15 cellular contexts compared by ENCODE assay signal in the genomic region with DNA sequence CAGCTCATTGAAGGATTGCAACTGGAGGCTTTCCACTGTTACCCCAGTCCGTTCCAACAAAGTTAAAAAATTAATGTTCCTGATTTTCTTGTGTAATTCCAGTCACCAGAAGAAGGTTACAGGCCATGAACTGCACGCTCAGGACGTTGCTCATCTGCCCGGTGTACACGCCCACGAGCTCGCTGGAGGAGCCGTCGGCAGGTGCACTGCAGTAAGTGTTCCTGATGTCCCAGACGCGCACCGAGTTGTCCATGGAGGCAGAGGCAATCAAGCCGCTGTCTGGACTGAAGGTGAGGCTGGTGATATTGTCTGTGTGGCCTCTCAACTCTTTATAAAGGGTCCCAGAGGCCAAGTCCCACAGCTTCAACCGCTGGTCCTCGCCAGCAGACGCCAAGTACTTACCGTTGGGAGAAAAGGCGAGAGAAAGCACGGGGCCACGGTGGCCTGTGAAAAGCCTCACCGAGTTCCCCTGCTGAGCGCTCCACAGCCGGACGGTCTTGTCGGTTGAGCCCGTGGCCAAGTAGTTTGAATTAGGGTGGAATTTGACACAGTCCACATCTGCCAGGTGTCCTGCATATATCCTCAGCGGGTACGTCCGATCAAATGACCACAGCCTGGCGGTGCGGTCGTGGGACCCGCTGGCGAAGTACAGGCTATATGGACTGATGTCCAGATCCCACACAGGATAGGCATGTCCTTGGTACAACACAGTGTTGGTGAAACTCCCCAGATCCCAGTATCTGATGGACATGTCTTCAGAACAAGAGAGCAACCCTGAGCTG. TPM values are rescaled to one million over a fixed set of nuclear protein-coding genes. Genes with fewer than 3 reads are reported as not detected.
DNase-seq lines count a peak whose midpoint lies in the region; ATAC-seq and TF ChIP-seq lines count a peak whose summit lies in the region.
"Had no signal": no experiment of that assay in that cellular context is flagged by ENCODE, and none has a peak within 500 bp of the region (broad histone marks: within the 10 kb centered on the region; RNA-seq: fewer than 3 reads in every experiment).

No MANE protein-coding gene starts in this region.

- H3K27me3 Mint-ChIP-seq in osteocyte (ENCODE audit: unreplicated experiment) = no peaks in the 10 kb centered on the region
- H3K27me3 Mint-ChIP-seq in type B pancreatic cell = no peaks in the 10 kb centered on the region
- H3K27me3 Mint-ChIP-seq: CD4-positive, CD25-positive, alpha-beta regulatory T cell; CD8-positive, alpha-beta memory T cell had no signal

- WGBS in IMR-90 (ENCODE audit: extremely low coverage in 2 of 2, insufficient read length in 1 of 2), 2 experiments = 93% methylated on average over 27 of the region's 34 CpGs; no CpG with 5 or more reads in 1 of the 2 experiments

- peaks cover 26 to 40% of the 10 kb centered on the region in 2 experiments for H3K79me1 ChIP-seq in IMR-90 (ENCODE audit: low read depth in 1 of 2, low read length in 2 of 2)

- H2BK120ac ChIP-seq in IMR-90 (ENCODE audit: low read depth, low read length) = no peak overlapping the region

- POLR2A ChIA-PET in IMR-90 (lab: Charles Lee; ENCODE audit: unreplicated experiment) = no interaction called here

- H3K4me1 ChIP-seq in IMR-90 (ENCODE audit: control insufficient read depth, insufficient read depth, low read length) = peaks cover 10% of the 10 kb centered on the region
- H3K4me1 ChIP-seq in ascending aorta = peaks cover 18 to 31% of the 10 kb centered on the region in 2 donors
- peaks cover 0 to 73% (median 30%) of the 10 kb centered on the region in 4 donors for H3K4me1 ChIP-seq in tibial artery
- H3K4me1 ChIP-seq in vagina = peaks cover 21% of the 10 kb centered on the region
- H3K4me1 ChIP-seq: BE2C had no signal

- no peak overlapping the region for H3K27ac Mint-ChIP-seq in osteocyte (ENCODE audit: unreplicated experiment)
- H3K27ac Mint-ChIP-seq in type B pancreatic cell = no peak overlapping the region

- dilution Hi-C loops in IMR-90 (cut with HindIII; ENCODE audit: low sequenced_read_pairs, unreplicated experiment) = no loop called here

- no peak overlapping the region for H3K23ac ChIP-seq in IMR-90 (ENCODE audit: low read depth, low read length)

- TF ChIP-seq RAD21 in IMR-90 (IDR thresholded peaks at IDR 0.05; ENCODE audit: low read length) = no peak

- H3K18ac ChIP-seq in IMR-90 (ENCODE audit: low read depth, low read length) = no peak overlapping the region

- H4K91ac ChIP-seq in IMR-90 (ENCODE audit: insufficient read depth, low read depth, low read length) = no peak overlapping the region

- H2AK9ac ChIP-seq in IMR-90 (replicated peaks; ENCODE audit: low read depth, low read length, poor library complexity) = peak overlapping the region; percentile 51

- H3K9me3 ChIP-seq in IMR-90 (ENCODE audit: control insufficient read depth, insufficient read depth, low read length) = no peaks in the 10 kb centered on the region
- no peaks in the 10 kb centered on the region for H3K9me3 ChIP-seq in ascending aorta
- H3K9me3 ChIP-seq in tibial artery = no peaks in the 10 kb centered on the region
- no peaks in the 10 kb centered on the region for H3K9me3 ChIP-seq in vagina
- H3K9me3 ChIP-seq: BE2C had no signal

- H3K36me3 Mint-ChIP-seq in osteocyte (ENCODE audit: unreplicated experiment) (peaks cover 27% of the 10 kb centered on the region), type B pancreatic cell (peaks cover 14% of the 10 kb centered on the region)

- H2BK20ac ChIP-seq in IMR-90 (ENCODE audit: low read depth, low read length) = no peak overlapping the region

- ATAC-seq in IMR-90 (ENCODE audit: low read depth) = no peak
- ATAC-seq: HepG2 had no signal

- no TSS peak for BruUV-seq in IMR-90 (replicated peaks; lab: Mats Ljungman, UMichigan)

- no peak overlapping the region for H2AK5ac ChIP-seq in IMR-90 (ENCODE audit: low read depth, low read length)

- intact Hi-C loops in IMR-90 (cut with micrococcal nuclease) (no loop called here), ascending aorta (cut with DNase I) (no loop called here), tibial artery (cut with DNase I; ENCODE audit: low total_unique reads) (loop anchor here (5.0 kb wide), 1 partner anchor 32 kb away; no protein-coding TSS in a partner anchor), vagina (cut with DNase I) (no loop called here)

- H3K9me1 ChIP-seq in IMR-90 (ENCODE audit: insufficient read depth, low read length) = peaks cover 11% of the 10 kb centered on the region

- H4K8ac ChIP-seq in IMR-90 (ENCODE audit: low read depth in 2 of 2, low read length in 2 of 2) = no peak overlapping the region

- H2BK5ac ChIP-seq in IMR-90 (ENCODE audit: low read depth, low read length, poor library complexity, severe bottlenecking) = no peak overlapping the region

- H3K36me3 ChIP-seq in IMR-90 (ENCODE audit: control insufficient read depth, insufficient read depth, low read length) (peaks cover 15% of the 10 kb centered on the region), ascending aorta (peaks cover 13 to 20% of the 10 kb centered on the region in 2 donors), tibial artery (peaks cover 22 to 30% (median 25%) of the 10 kb centered on the region in 3 donors), vagina (peaks cover 5 to 27% of the 10 kb centered on the region in 2 donors)

- no peak overlapping the region for H3K9ac ChIP-seq in IMR-90 (ENCODE audit: low read depth, low read length)

- no peak overlapping the region for H3K4me3 Mint-ChIP-seq in osteocyte (ENCODE audit: unreplicated experiment)
- H3K4me3 Mint-ChIP-seq in type B pancreatic cell = no peak overlapping the region
- H3K4me3 Mint-ChIP-seq: CD4-positive, CD25-positive, alpha-beta regulatory T cell; CD8-positive, alpha-beta memory T cell; H9 had no signal

- in situ Hi-C loops in IMR-90 (cut with MboI; ENCODE audit: low sequenced_read_pairs) = no loop called here

- H2AFZ ChIP-seq in IMR-90 (replicated peaks; ENCODE audit: low read length, poor library complexity) = no peak overlapping the region

- no peak overlapping the region for H3K4me2 ChIP-seq in IMR-90 (ENCODE audit: low read depth, low read length)

- H3K4me3 ChIP-seq in IMR-90 (ENCODE audit: insufficient read depth, low read depth, low read length) = no peak overlapping the region
- H3K4me3 ChIP-seq in ascending aorta = no peak overlapping the region
- H3K4me3 ChIP-seq in tibial artery = no peak overlapping the region
- H3K4me3 ChIP-seq in vagina = no peak overlapping the region

- H3K27ac ChIP-seq in IMR-90 (ENCODE audit: insufficient read depth, low read length) = no peak overlapping the region
- H3K27ac ChIP-seq in ascending aorta = peak overlapping the region; percentile 92 to 94
- H3K27ac ChIP-seq in tibial artery = peak overlapping the region; percentile 85 to 91
- no peak overlapping the region for H3K27ac ChIP-seq in vagina

- CTCF ChIA-PET in IMR-90 (lab: Yijun Ruan, JAX) = no interaction called here

- no peak overlapping the region for H3K56ac ChIP-seq in IMR-90 (ENCODE audit: extremely low read depth, insufficient read depth, low read length)

- H3K14ac ChIP-seq in IMR-90 (replicated peaks; ENCODE audit: low read depth, low read length) = no peak overlapping the region

- no peak overlapping the region for H2BK15ac ChIP-seq in IMR-90 (ENCODE audit: low read depth, low read length)

- H3K4me1 Mint-ChIP-seq in osteocyte (ENCODE audit: unreplicated experiment) = peaks cover 27% of the 10 kb centered on the region
- H3K4me1 Mint-ChIP-seq in type B pancreatic cell (ENCODE audit: unreplicated experiment) = no peaks in the 10 kb centered on the region
- H3K4me1 Mint-ChIP-seq: H9 had no signal

- no peak overlapping the region for H4K5ac ChIP-seq in IMR-90 (ENCODE audit: low read depth, low read length)

- TF ChIP-seq POLR2A in IMR-90 (IDR thresholded peaks at IDR 0.05; ENCODE audit: low read depth, low read length) = no peak
- TF ChIP-seq POLR2A in vagina (IDR thresholded peaks at IDR 0.05) = no peak

- DNase-seq in IMR-90 = no peak
- DNase-seq in ascending aorta (ENCODE audit: low spot score in 2 of 2) = no peak
- DNase-seq in osteocyte (ENCODE audit: extremely low spot score, unreplicated experiment) = peak; percentile 83
- no peak for DNase-seq in tibial artery
- DNase-seq in type B pancreatic cell (ENCODE audit: extremely low spot score, unreplicated experiment) = no peak
- DNase-seq in activated CD8-positive, alpha-beta memory T cell treated with anti-CD3 and anti-CD28 coated beads, Interleukin-2, amount 50 U/mL, for 4 hours = no peak
- DNase-seq in vagina (ENCODE audit: extremely low spot score in 2 of 2) = no peak
- DNase-seq: ACHN; BE2C; C1 segment of cervical spinal cord; CD4-positive, CD25-positive, alpha-beta regulatory T cell; CD8-positive, alpha-beta memory T cell; COR-L47; H9 had no signal

- H3K9me3 Mint-ChIP-seq in osteocyte (ENCODE audit: unreplicated experiment) (no peaks in the 10 kb centered on the region), type B pancreatic cell (no peaks in the 10 kb centered on the region)
- H3K9me3 Mint-ChIP-seq: CD4-positive, CD25-positive, alpha-beta regulatory T cell; CD8-positive, alpha-beta memory T cell; H9 had no signal

- TF ChIP-seq CTCF in IMR-90 (conservative IDR thresholded peaks at IDR 0.05; ENCODE audit: low read depth, low read length) (no peak), ascending aorta (IDR thresholded peaks at IDR 0.05) (no peak), osteocyte (IDR thresholded peaks at IDR 0.05) (no peak), tibial artery (IDR thresholded peaks at IDR 0.05) (no peak), type B pancreatic cell (conservative IDR thresholded peaks at IDR 0.05) (no peak), vagina (IDR thresholded peaks at IDR 0.05) (no peak)

- no peaks in the 10 kb centered on the region for H3K27me3 ChIP-seq in IMR-90 (ENCODE audit: control insufficient read depth, insufficient read depth, low read length)
- H3K27me3 ChIP-seq in ascending aorta = no peaks in the 10 kb centered on the region
- H3K27me3 ChIP-seq in tibial artery = no peaks in the 10 kb centered on the region
- no peaks in the 10 kb centered on the region for H3K27me3 ChIP-seq in vagina
- H3K27me3 ChIP-seq: BE2C had no signal

- H3K4ac ChIP-seq in IMR-90 (ENCODE audit: low read depth, low read length) = no peak overlapping the region

- H4K20me1 ChIP-seq in IMR-90 (ENCODE audit: insufficient read depth, low read length) = peaks cover 9% of the 10 kb centered on the region

RNA-seq across cellular contexts. Expression of gene TAF5L, which starts 31.5 kb away (rescaled TPM):
- total RNA-seq in IMR-90 (2012; rRNA removed) (15.8 and 17.9 TPM in 2 replicates), ascending aorta (21.7 TPM), osteocyte (18.3 and 18.4 TPM in 2 replicates), type B pancreatic cell (ENCODE audit: low replicate concordance) (16.9 and 17.4 TPM in 2 replicates), vagina (12.5 TPM)
- polyA plus RNA-seq in IMR-90 (2012; rRNA removed) = 16.8 and 18.6 TPM in 2 replicates
- 11.7 and 13.4 TPM in 2 replicates for polyA plus RNA-seq in IMR-90 (2012; cell fraction: cytosol; rRNA removed)
- polyA plus RNA-seq in IMR-90 (2012; cell fraction: nucleus; rRNA removed; ENCODE audit: low replicate concordance) = 16.8 and 35.7 TPM in 2 replicates

RNA-seq across cellular contexts. Expression of gene URB2, which starts 31.6 kb away (rescaled TPM):
- total RNA-seq in IMR-90 (2012; rRNA removed) (12.8 and 15.4 TPM in 2 replicates), ascending aorta (1.8 TPM), osteocyte (11.1 and 11.5 TPM in 2 replicates), type B pancreatic cell (ENCODE audit: low replicate concordance) (11.0 and 16.5 TPM in 2 replicates), vagina (9.3 TPM)
- polyA plus RNA-seq in IMR-90 (2012; rRNA removed) = 5.9 and 6.3 TPM in 2 replicates
- 3.8 and 4.5 TPM in 2 replicates for polyA plus RNA-seq in IMR-90 (2012; cell fraction: cytosol; rRNA removed)
- 5.1 and 10.3 TPM in 2 replicates for polyA plus RNA-seq in IMR-90 (2012; cell fraction: nucleus; rRNA removed; ENCODE audit: low replicate concordance)

RNA-seq across cellular contexts. Expression of gene ABCB10, which starts 35.9 kb away (rescaled TPM):
- 10.9 and 13.3 TPM in 2 replicates for total RNA-seq in IMR-90 (2012; rRNA removed)
- 5.9 and 6.5 TPM in 2 replicates for polyA plus RNA-seq in IMR-90 (2012; rRNA removed)
- polyA plus RNA-seq in IMR-90 (2012; cell fraction: cytosol; rRNA removed) = 2.0 and 2.4 TPM in 2 replicates
- polyA plus RNA-seq in IMR-90 (2012; cell fraction: nucleus; rRNA removed; ENCODE audit: low replicate concordance) = 2.4 and 5.4 TPM in 2 replicates
- 25.2 TPM for total RNA-seq in ascending aorta
- 20.1 and 20.2 TPM in 2 replicates for total RNA-seq in osteocyte
- total RNA-seq in type B pancreatic cell (ENCODE audit: low replicate concordance) = 19.4 and 24.1 TPM in 2 replicates
- total RNA-seq in vagina = 12.5 TPM

Comparison
In these comparisons a context has a peak if more than half of its experiments do, and no peak if none do; other contexts are left out.
1. H3K27ac ChIP-seq: peak in ascending aorta (2 of 2) and tibial artery (2 of 2); none in IMR-90 (single experiment) and vagina (single experiment).